ENCODE assay signal across 15 cellular contexts in the genomic region with DNA sequence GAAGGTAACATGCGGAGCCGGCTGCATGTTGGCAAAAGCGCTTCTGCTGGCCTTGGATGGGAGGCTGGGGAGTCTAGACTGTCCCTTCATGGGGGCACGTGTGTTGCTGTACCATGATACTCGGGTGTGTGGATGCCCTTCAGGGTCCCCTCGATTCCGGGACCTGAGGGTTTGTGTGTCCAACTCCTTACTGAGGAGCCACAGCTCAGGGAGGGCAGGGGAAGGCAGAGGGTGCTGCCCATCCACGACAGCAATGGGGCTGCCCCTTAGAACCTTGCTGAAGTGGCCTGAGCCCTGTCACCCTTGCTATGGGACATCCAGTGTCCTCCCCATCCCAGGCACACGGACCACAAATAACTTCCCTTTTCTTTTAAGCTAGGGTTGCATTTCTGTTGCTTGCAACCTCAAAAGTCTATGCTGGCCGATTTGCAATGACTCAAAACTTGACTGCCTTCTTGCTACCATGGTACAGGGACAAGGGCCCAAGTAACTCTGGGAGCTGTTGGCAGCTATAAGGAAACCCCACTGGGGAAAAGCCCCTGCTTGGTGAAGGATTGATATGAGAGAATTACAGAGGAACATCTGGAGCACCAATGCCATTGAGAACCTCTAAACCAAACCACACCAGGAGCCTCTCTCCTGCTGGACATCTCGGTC. TPM values are rescaled to one million over a fixed set of nuclear protein-coding genes. Genes with fewer than 3 reads are reported as not detected.
A peak's percentile ranks its signal among the peaks of the same experiment; 100 is the strongest.
DNase-seq lines count a peak whose midpoint lies in the region; ATAC-seq and TF ChIP-seq lines count a peak whose summit lies in the region.
"Had no signal": no experiment of that assay in that cellular context is flagged by ENCODE, and none has a peak within 500 bp of the region (broad histone marks: within the 10 kb centered on the region; RNA-seq: fewer than 3 reads in every experiment).

No MANE protein-coding gene starts in this region.

- H2BK120ac ChIP-seq in neuronal stem cell (ENCODE audit: low read depth, low read length), result no peak overlapping the region

- peak overlapping the region; percentile 36 for H2AK5ac ChIP-seq in neuronal stem cell (ENCODE audit: low read depth, low read length)

- no peak overlapping the region for H3K4me2 ChIP-seq in neuronal stem cell (ENCODE audit: insufficient read depth, low read length, poor library complexity, severe bottlenecking)

- intact Hi-C loops in mucosa of descending colon (cut with DNase I, micrococcal nuclease), result no loop called here
- intact Hi-C loops in right lobe of liver (cut with DNase I), result no loop called here

- TF ChIP-seq CTCF in mucosa of descending colon (IDR thresholded peaks at IDR 0.05) (no peak), right lobe of liver (IDR thresholded peaks at IDR 0.05) (no peak)

- H3K27ac Mint-ChIP-seq in activated CD8-positive, alpha-beta memory T cell treated with anti-CD3 and anti-CD28 coated beads, Interleukin-2, amount 10 ng/mL, durations not matched to agents 7 days and 5 days, result peak overlapping the region; percentile 54

- H3K27me3 ChIP-seq in neuronal stem cell (ENCODE audit: control insufficient read depth in 3 of 3, insufficient read depth in 3 of 3, low read depth in 1 of 3, low read length in 3 of 3), result peaks cover 0 to 8% (median 0%) of the 10 kb centered on the region in 3 experiments
- H3K27me3 ChIP-seq in right lobe of liver, result no peaks in the 10 kb centered on the region

- no peaks in the 10 kb centered on the region for H3K79me1 ChIP-seq in neuronal stem cell (ENCODE audit: low read depth, low read length)

- H3K9me3 Mint-ChIP-seq in activated CD8-positive, alpha-beta memory T cell treated with anti-CD3 and anti-CD28 coated beads, Interleukin-2, amount 10 ng/mL, durations not matched to agents 7 days and 5 days (ENCODE audit: low read depth), result no peaks in the 10 kb centered on the region

- peak overlapping the region; percentile 15 for H3K18ac ChIP-seq in neuronal stem cell (ENCODE audit: low read length)

- H3K4me3 Mint-ChIP-seq in activated CD8-positive, alpha-beta memory T cell treated with anti-CD3 and anti-CD28 coated beads, Interleukin-2, amount 10 ng/mL, durations not matched to agents 7 days and 5 days, result no peak overlapping the region

- H3K4me1 Mint-ChIP-seq in activated CD8-positive, alpha-beta memory T cell treated with anti-CD3 and anti-CD28 coated beads, Interleukin-2, amount 10 ng/mL, durations not matched to agents 7 days and 5 days, result peaks cover 28% of the 10 kb centered on the region

- no peak overlapping the region for H4K91ac ChIP-seq in neuronal stem cell (ENCODE audit: low read depth, low read length, poor library complexity)

- no peak overlapping the region for H3K9ac ChIP-seq in neuronal stem cell (ENCODE audit: low read depth, low read length, poor library complexity)

- H3K4ac ChIP-seq in neuronal stem cell (ENCODE audit: low read length), result no peak overlapping the region

- no peak overlapping the region for H3K23ac ChIP-seq in neuronal stem cell (ENCODE audit: low read depth, low read length, poor library complexity)

- no peaks in the 10 kb centered on the region for H3K9me3 ChIP-seq in neuronal stem cell (replicated peaks in 1 of 2; ENCODE audit: control insufficient read depth in 2 of 2, insufficient read depth in 1 of 2, low read depth in 1 of 2, low read length in 2 of 2)
- H3K9me3 ChIP-seq in mucosa of descending colon, result no peaks in the 10 kb centered on the region
- H3K9me3 ChIP-seq in right lobe of liver, result no peaks in the 10 kb centered on the region

- H2BK12ac ChIP-seq in neuronal stem cell (ENCODE audit: low read length), result no peak overlapping the region

- no peak overlapping the region for H3K14ac ChIP-seq in neuronal stem cell (ENCODE audit: low read length)

- CTCF ChIA-PET in activated CD8-positive, alpha-beta memory T cell treated with anti-CD3 and anti-CD28 coated beads, Interleukin-2, amount 10 ng/mL, durations not matched to agents 7 days and 5 days (lab: Charles Lee), result interaction anchor here (0.8 kb wide), 1 partner anchor 114 kb away, joined by 3 read pairs; no protein-coding TSS in a partner anchor

- H3K27ac ChIP-seq in neuronal stem cell (replicated peaks; ENCODE audit: low read length) (no peak overlapping the region), right lobe of liver (no peak overlapping the region)
- H3K27ac ChIP-seq: C4-2B had no signal

- H3K36me3 ChIP-seq in neuronal stem cell (replicated peaks in 1 of 2; ENCODE audit: control insufficient read depth in 2 of 2, insufficient read depth in 2 of 2, low read length in 2 of 2) (no peaks in the 10 kb centered on the region), mucosa of descending colon (ENCODE audit: low read depth) (no peaks in the 10 kb centered on the region), right lobe of liver (no peaks in the 10 kb centered on the region)

- no peak for ATAC-seq in activated CD8-positive, alpha-beta memory T cell treated with anti-CD3 and anti-CD28 coated beads, Interleukin-2, amount 10 ng/mL, durations not matched to agents 7 days and 5 days
- ATAC-seq in mucosa of descending colon (no peak), right lobe of liver (no peak)

- peak; percentile 29 for DNase-seq in activated CD4-positive, CD25-positive, alpha-beta regulatory T cell treated with anti-CD3 and anti-CD28 coated beads, Interleukin-2, amount 50 U/mL, for 72 hours
- DNase-seq in activated CD4-positive, CD25-positive, alpha-beta regulatory T cell (lab: John Stamatoyannopoulos, UW), result no peak
- DNase-seq in D341Med (ENCODE audit: low spot score) (peak; percentile 9), neuronal stem cell (ENCODE audit: low spot score) (no peak), GM03348 (ENCODE audit: low spot score) (no peak), mucosa of descending colon (no peak), right lobe of liver (no peak)
- DNase-seq in activated CD8-positive, alpha-beta memory T cell treated with anti-CD3 and anti-CD28 coated beads, Interleukin-2, amount 10 ng/mL, durations not matched to agents 7 days and 5 days, result peak; percentile 30
- DNase-seq: 8988T; activated CD4-positive, alpha-beta T cell treated with anti-CD3 and anti-CD28 coated beads, Interleukin-2, amount 50 U/mL, for 48 hours; DMS79 treated with DMSO at 0.1 percent for 48 hours; NCI-H1694 treated with DMSO at 0.1 percent for 48 hours; NCI-H510A; nucleus accumbens had no signal

- no peak overlapping the region for H2BK15ac ChIP-seq in neuronal stem cell (ENCODE audit: low read length)

- no CpG with 5 or more reads among the region's 11 CpGs for WGBS in neuronal stem cell (ENCODE audit: extremely low coverage in 2 of 2, insufficient read length in 2 of 2, insufficient replicate concordance in 1 of 2), 2 donors
- 62% methylated on average over 3 of the region's 11 CpGs for WGBS in right lobe of liver (ENCODE audit: insufficient coverage, low coverage, low lambda C conversion rate, missing lambda C conversion rate)

- H2AFZ ChIP-seq in neuronal stem cell (ENCODE audit: low read length), result no peak overlapping the region

- H3K4me3 ChIP-seq in neuronal stem cell (ENCODE audit: low read length in 2 of 2) (no peak overlapping the region), mucosa of descending colon (no peak overlapping the region), right lobe of liver (no peak overlapping the region)

- H3K36me3 Mint-ChIP-seq in activated CD8-positive, alpha-beta memory T cell treated with anti-CD3 and anti-CD28 coated beads, Interleukin-2, amount 10 ng/mL, durations not matched to agents 7 days and 5 days, result peaks cover 1% of the 10 kb centered on the region

- H3K4me1 ChIP-seq in neuronal stem cell (ENCODE audit: control insufficient read depth in 2 of 2, insufficient read depth in 1 of 2, low read depth in 1 of 2, low read length in 2 of 2), result peaks cover 0 to 2% of the 10 kb centered on the region in 2 donors
- H3K4me1 ChIP-seq in mucosa of descending colon (ENCODE audit: low read depth), result no peaks in the 10 kb centered on the region
- H3K4me1 ChIP-seq in right lobe of liver, result no peaks in the 10 kb centered on the region

- peaks cover 2% of the 10 kb centered on the region for H3K27me3 Mint-ChIP-seq in activated CD8-positive, alpha-beta memory T cell treated with anti-CD3 and anti-CD28 coated beads, Interleukin-2, amount 10 ng/mL, durations not matched to agents 7 days and 5 days

- H2BK5ac ChIP-seq in neuronal stem cell (ENCODE audit: low read length), result peak overlapping the region; percentile 70

- H4K8ac ChIP-seq in neuronal stem cell (ENCODE audit: low read depth, low read length), result no peak overlapping the region

- no peak for TF ChIP-seq POLR2A in right lobe of liver (IDR thresholded peaks at IDR 0.05)

RNA-seq across cellular contexts. Expression of gene RTL6, which starts 43.8 kb away (rescaled TPM):
- total RNA-seq in activated CD8-positive, alpha-beta memory T cell treated with anti-CD3 and anti-CD28 coated beads, Interleukin-2, amount 10 ng/mL, durations not matched to agents 7 days and 5 days, result 1 to 10 TPM; 7.1 to 7.5 TPM
- polyA plus RNA-seq in neuronal stem cell (2013, experiment 1 of 2), result 19.8 TPM
- 20.4 TPM for polyA plus RNA-seq in neuronal stem cell (2013, experiment 2 of 2)
- total RNA-seq in mucosa of descending colon (10 to 100 TPM; 18.7 to 33.0 (median 22.4) TPM), right lobe of liver (1 to 10 TPM; 3.2 to 4.8 (median 4.2) TPM)

Comparison
In these comparisons a context has a peak if more than half of its experiments do, and no peak if none do; other contexts are left out.
1. DNase-seq: peak in activated CD4-positive, CD25-positive, alpha-beta regulatory T cell treated with anti-CD3 and anti-CD28 coated beads, Interleukin-2, amount 50 U/mL, for 72 hours (single experiment), D341Med (single experiment) and activated CD8-positive, alpha-beta memory T cell treated with anti-CD3 and anti-CD28 coated beads, Interleukin-2, amount 10 ng/mL, durations not matched to agents 7 days and 5 days (single experiment); none in activated CD4-positive, CD25-positive, alpha-beta regulatory T cell (0 of 4), neuronal stem cell (single experiment), GM03348 (single experiment), mucosa of descending colon (0 of 3) and right lobe of liver (0 of 3).